In genomic region chr6:141484726-141485125, GRCh38 we compare ENCODE assay signal across 8 cellular contexts.
DNase-seq lines count a peak whose midpoint lies in the region; ATAC-seq and TF ChIP-seq lines count a peak whose summit lies in the region.

No MANE protein-coding gene starts in this region.

- peak; percentile 68 for ATAC-seq in GM19455 (IDR thresholded peaks at IDR 0.05; ENCODE audit: unreplicated experiment)
- peak; percentile 81 for ATAC-seq in HG03354 (IDR thresholded peaks at IDR 0.05; ENCODE audit: poor library complexity, severe bottlenecking, unreplicated experiment)
- no peak for ATAC-seq in T-cell (replicated peaks in 1 of 4)

- no peaks in the 10 kb centered on the region for H3K4me1 ChIP-seq in Caco-2

- H3K27ac Mint-ChIP-seq in T-cell (peak overlapping the region; percentile 86 to 98), Caco-2 (ENCODE audit: unreplicated experiment) (no peak overlapping the region)

- H3K36me3 Mint-ChIP-seq in T-cell: no peaks in the 10 kb centered on the region
- H3K36me3 Mint-ChIP-seq in Caco-2 (ENCODE audit: insufficient read depth, unreplicated experiment): no peaks in the 10 kb centered on the region

- POLR2A ChIA-PET in T-cell (lab: Charles Lee): interaction anchor here in 1 of 2 donors (0.7 kb wide), 1 partner anchor 27 kb away, joined by 3 read pairs; no protein-coding TSS in a partner anchor
- POLR2A ChIA-PET in Caco-2 (lab: Charles Lee): no interaction called here

- H3K27ac ChIP-seq in dorsolateral prefrontal cortex: peak overlapping the region in 4 of 59 donors; percentile 10 to 36 (median 32)

- BruUV-seq in Caco-2 (replicated peaks; lab: Mats Ljungman, UMichigan): no TSS peak

- DNase-seq in EH (ENCODE audit: low read depth): peak; percentile 12
- peak in 3 of 34 experiments; percentile 7 to 19 (median 15) for DNase-seq in T-cell
- peak; percentile 56 for DNase-seq in medulla oblongata (ENCODE audit: extremely low spot score)
- no peak for DNase-seq in Caco-2
- no peak for DNase-seq in midbrain (lab: John Stamatoyannopoulos, UW)
- no peak for DNase-seq in dorsolateral prefrontal cortex

- no peaks in the 10 kb centered on the region for H3K27me3 Mint-ChIP-seq in T-cell
- no peaks in the 10 kb centered on the region for H3K27me3 Mint-ChIP-seq in Caco-2 (ENCODE audit: insufficient read depth, unreplicated experiment)

- H3K9me3 Mint-ChIP-seq in T-cell (no peaks in the 10 kb centered on the region), Caco-2 (ENCODE audit: unreplicated experiment) (no peaks in the 10 kb centered on the region)

- intact Hi-C loops in Caco-2 (cut with micrococcal nuclease; ENCODE audit: unreplicated experiment): no loop called here
- intact Hi-C loops in dorsolateral prefrontal cortex (cut with DNase I): no loop called here

- H3K36me3 ChIP-seq in Caco-2 (ENCODE audit: control insufficient read depth, insufficient read depth, low read length): no peaks in the 10 kb centered on the region

- H3K9me3 ChIP-seq in Caco-2: no peaks in the 10 kb centered on the region

- H3K4me1 Mint-ChIP-seq in T-cell: peaks cover 43 to 51% (median 50%) of the 10 kb centered on the region in 3 donors
- H3K4me1 Mint-ChIP-seq in Caco-2 (ENCODE audit: low read depth, unreplicated experiment): no peaks in the 10 kb centered on the region

- H3K4me3 ChIP-seq in Caco-2 (ENCODE audit: low read depth, low read length) (no peak overlapping the region), dorsolateral prefrontal cortex (no peak overlapping the region)

- CTCF ChIA-PET in T-cell (lab: Charles Lee) (interaction anchor here (0.6 to 2.1 kb wide), 3 partner anchors 76 to 1726 kb away, joined by 3 to 13 read pairs (median 4); no protein-coding TSS in a partner anchor), Caco-2 (lab: Charles Lee) (no interaction called here)

- no peak for TF ChIP-seq CTCF in Caco-2 (IDR thresholded peaks at IDR 0.05; ENCODE audit: insufficient read depth in 1 of 2, low read depth in 1 of 2, low read length in 1 of 2, severe bottlenecking in 1 of 2, unreplicated experiment in 1 of 2)
- TF ChIP-seq CTCF in dorsolateral prefrontal cortex (IDR thresholded peaks at IDR 0.05 in 54 of 56, conservative IDR thresholded peaks at IDR 0.05 in 2 of 56; ENCODE audit: low read depth in 1 of 56, partially characterized antibody in 56 of 56): no peak

- H3K27me3 ChIP-seq in Caco-2 (replicated peaks; ENCODE audit: control insufficient read depth, insufficient read depth, low read length): no peaks in the 10 kb centered on the region
- no peaks in the 10 kb centered on the region for H3K27me3 ChIP-seq in dorsolateral prefrontal cortex

- peak overlapping the region in 1 of 3 donors; percentile 68 for H3K4me3 Mint-ChIP-seq in T-cell
- no peak overlapping the region for H3K4me3 Mint-ChIP-seq in Caco-2 (ENCODE audit: unreplicated experiment)

Comparison
In these comparisons a context has a peak if more than half of its experiments do, and no peak if none do; other contexts are left out.
1. DNase-seq: peak in EH (single experiment) and medulla oblongata (single experiment); none in Caco-2 (0 of 2), midbrain (single experiment) and dorsolateral prefrontal cortex (0 of 10).
2. ATAC-seq: peak in GM19455 (single experiment) and HG03354 (single experiment); none in T-cell (0 of 4).